ENCODE assay signal across 16 cellular contexts in genomic region chr10:19713800-19714525, GRCh38.
DNase-seq lines count a peak whose midpoint lies in the region; ATAC-seq and TF ChIP-seq lines count a peak whose summit lies in the region.
"Had no signal": no experiment of that assay in that cellular context is flagged by ENCODE, and none has a peak within 500 bp of the region (broad histone marks: within the 10 kb centered on the region; RNA-seq: fewer than 3 reads in every experiment).

No MANE protein-coding gene starts in this region.

- H3K36me3 Mint-ChIP-seq in activated naive CD8-positive, alpha-beta T cell treated with anti-CD3 and anti-CD28 coated beads for 36 hours = no peaks in the 10 kb centered on the region
- H3K36me3 Mint-ChIP-seq: IgD-negative memory B cell had no signal

- peak; percentile 27 for TF ChIP-seq CTCF in fibroblast of mammary gland (conservative IDR thresholded peaks at IDR 0.05; ENCODE audit: control insufficient read depth, insufficient read depth, low read depth, low read length)

- no CpG with 5 or more reads among the region's 18 CpGs for WGBS in neuronal stem cell (ENCODE audit: extremely low coverage in 2 of 2, insufficient read length in 2 of 2, insufficient replicate concordance in 1 of 2), 2 donors

- peak overlapping the region; percentile 42 for H2BK5ac ChIP-seq in neuronal stem cell (ENCODE audit: low read length)

- no peak overlapping the region for H3K18ac ChIP-seq in neuronal stem cell (ENCODE audit: low read length)

- peaks cover 15% of the 10 kb centered on the region for H3K9me3 Mint-ChIP-seq in activated naive CD8-positive, alpha-beta T cell treated with anti-CD3 and anti-CD28 coated beads for 36 hours

- H3K4me1 ChIP-seq in neuronal stem cell (ENCODE audit: control insufficient read depth in 2 of 2, insufficient read depth in 1 of 2, low read depth in 1 of 2, low read length in 2 of 2) = peaks cover 0 to 1% of the 10 kb centered on the region in 2 donors

- no peaks in the 10 kb centered on the region for H3K27me3 Mint-ChIP-seq in activated naive CD8-positive, alpha-beta T cell treated with anti-CD3 and anti-CD28 coated beads for 36 hours
- H3K27me3 Mint-ChIP-seq: activated B cell treated with CpG ODN at 0.5 μM for 24 hours; activated naive CD8-positive, alpha-beta T cell treated with anti-CD3 and anti-CD28 coated beads, Interleukin-2, amount 50 U/mL, for 24 hours; IgD-negative memory B cell had no signal

- no peak overlapping the region for H4K91ac ChIP-seq in neuronal stem cell (ENCODE audit: low read depth, low read length, poor library complexity)

- no peak overlapping the region for H2BK120ac ChIP-seq in neuronal stem cell (ENCODE audit: low read depth, low read length)

- no peak overlapping the region for H3K4me3 Mint-ChIP-seq in activated naive CD8-positive, alpha-beta T cell treated with anti-CD3 and anti-CD28 coated beads for 36 hours
- H3K4me3 Mint-ChIP-seq: activated B cell treated with CpG ODN at 0.5 μM for 24 hours; activated naive CD8-positive, alpha-beta T cell treated with anti-CD3 and anti-CD28 coated beads, Interleukin-2, amount 50 U/mL, for 24 hours; IgD-negative memory B cell had no signal

- H2BK12ac ChIP-seq in neuronal stem cell (ENCODE audit: low read length) = no peak overlapping the region

- no peaks in the 10 kb centered on the region for H3K36me3 ChIP-seq in neuronal stem cell (replicated peaks in 1 of 2; ENCODE audit: control insufficient read depth in 2 of 2, insufficient read depth in 2 of 2, low read length in 2 of 2)

- no peak overlapping the region for H3K4ac ChIP-seq in neuronal stem cell (ENCODE audit: low read length)

- no peak overlapping the region for H3K23ac ChIP-seq in neuronal stem cell (ENCODE audit: low read depth, low read length, poor library complexity)

- no peaks in the 10 kb centered on the region for H3K27me3 ChIP-seq in neuronal stem cell (ENCODE audit: control insufficient read depth in 3 of 3, insufficient read depth in 3 of 3, low read depth in 1 of 3, low read length in 3 of 3)

- no peak overlapping the region for H2BK15ac ChIP-seq in neuronal stem cell (ENCODE audit: low read length)

- H3K4me2 ChIP-seq in neuronal stem cell (ENCODE audit: insufficient read depth, low read length, poor library complexity, severe bottlenecking) = no peak overlapping the region

- no peaks in the 10 kb centered on the region for H3K79me1 ChIP-seq in neuronal stem cell (ENCODE audit: low read depth, low read length)

- ATAC-seq in HG02884 (IDR thresholded peaks at IDR 0.05; ENCODE audit: unreplicated experiment) = no peak
- ATAC-seq: activated naive CD8-positive, alpha-beta T cell treated with anti-CD3 and anti-CD28 coated beads, Interleukin-2, amount 50 U/mL, for 24 hours; left colon had no signal

- H3K9ac ChIP-seq in neuronal stem cell (ENCODE audit: low read depth, low read length, poor library complexity) = peak overlapping the region; percentile 25

- DNase-seq in Daoy (ENCODE audit: low read depth) = peak; percentile 7
- peak; percentile 4 for DNase-seq in RPMI8226
- peak; percentile 6 for DNase-seq in fibroblast of mammary gland (ENCODE audit: low read depth)
- no peak for DNase-seq in neuronal stem cell (ENCODE audit: low spot score)
- no peak for DNase-seq in T-helper 9 cell
- DNase-seq in activated naive CD8-positive, alpha-beta T cell treated with anti-CD3 and anti-CD28 coated beads for 36 hours = no peak
- DNase-seq in NCI-H510A (lab: John Stamatoyannopoulos, UW) = no peak
- DNase-seq: activated B cell treated with CpG ODN at 0.5 μM for 24 hours; activated CD8-positive, alpha-beta memory T cell treated with anti-CD3 and anti-CD28 coated beads, Interleukin-2, amount 50 U/mL, for 48 hours; activated naive CD8-positive, alpha-beta T cell treated with anti-CD3 and anti-CD28 coated beads, Interleukin-2, amount 50 U/mL, for 24 hours; effector CD4-positive, alpha-beta T cell; left colon; NCI-H1436; NCI-H510A treated with DMSO at 0.1 percent for 48 hours had no signal

- H3K4me1 Mint-ChIP-seq in activated naive CD8-positive, alpha-beta T cell treated with anti-CD3 and anti-CD28 coated beads for 36 hours = no peaks in the 10 kb centered on the region
- H3K4me1 Mint-ChIP-seq: activated B cell treated with CpG ODN at 0.5 μM for 24 hours; activated naive CD8-positive, alpha-beta T cell treated with anti-CD3 and anti-CD28 coated beads, Interleukin-2, amount 50 U/mL, for 24 hours; IgD-negative memory B cell had no signal

- H3K9me3 ChIP-seq in neuronal stem cell (replicated peaks in 1 of 2; ENCODE audit: control insufficient read depth in 2 of 2, insufficient read depth in 1 of 2, low read depth in 1 of 2, low read length in 2 of 2) = peaks cover 0 to 2% of the 10 kb centered on the region in 2 donors

- H3K27ac ChIP-seq in neuronal stem cell (replicated peaks; ENCODE audit: low read length) = no peak overlapping the region

- no peak overlapping the region for H4K8ac ChIP-seq in neuronal stem cell (ENCODE audit: low read depth, low read length)

- no peak overlapping the region for H2AK5ac ChIP-seq in neuronal stem cell (ENCODE audit: low read depth, low read length)

- H3K4me3 ChIP-seq in fibroblast of mammary gland (ENCODE audit: control insufficient read depth, low read depth, low read length) (no peak overlapping the region), neuronal stem cell (ENCODE audit: low read length in 2 of 2) (no peak overlapping the region)

- no peak overlapping the region for H3K27ac Mint-ChIP-seq in activated naive CD8-positive, alpha-beta T cell treated with anti-CD3 and anti-CD28 coated beads for 36 hours
- H3K27ac Mint-ChIP-seq: activated B cell treated with CpG ODN at 0.5 μM for 24 hours; activated naive CD8-positive, alpha-beta T cell treated with anti-CD3 and anti-CD28 coated beads, Interleukin-2, amount 50 U/mL, for 24 hours had no signal

- no peak overlapping the region for H2AFZ ChIP-seq in neuronal stem cell (ENCODE audit: low read length)

- no peak overlapping the region for H3K14ac ChIP-seq in neuronal stem cell (ENCODE audit: low read length)

Comparison
In these comparisons a context has a peak if more than half of its experiments do, and no peak if none do; other contexts are left out.
1. DNase-seq: peak in Daoy (single experiment), RPMI8226 (single experiment) and fibroblast of mammary gland (single experiment); none in neuronal stem cell (single experiment), T-helper 9 cell (single experiment), activated naive CD8-positive, alpha-beta T cell treated with anti-CD3 and anti-CD28 coated beads for 36 hours (single experiment) and NCI-H510A (single experiment).